4 cellular contexts compared by ENCODE assay signal in the genomic region with DNA sequence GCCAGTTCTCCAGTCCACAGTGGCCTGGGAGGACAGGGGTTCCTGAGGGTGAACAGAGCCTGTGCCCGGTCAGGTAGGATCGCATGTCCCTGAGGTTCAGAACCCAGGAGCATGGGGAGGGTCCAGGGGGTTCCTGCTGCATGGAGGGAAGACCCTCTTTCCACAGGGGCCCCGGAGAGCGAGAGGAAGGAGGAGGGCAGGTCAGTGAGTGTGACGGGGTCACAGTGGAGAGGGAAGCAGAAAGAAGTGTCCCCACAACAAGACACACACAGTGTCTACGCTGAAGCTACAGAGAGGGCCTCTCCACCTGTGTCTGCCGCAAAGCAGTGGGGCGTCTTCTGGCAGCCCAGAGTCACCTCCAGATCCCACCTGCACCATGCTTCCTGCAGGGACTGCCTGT. TPM values are rescaled to one million over a fixed set of nuclear protein-coding genes. Genes with fewer than 3 reads are reported as not detected.
"Had no signal": no experiment of that assay in that cellular context is flagged by ENCODE, and none has a peak within 500 bp of the region (broad histone marks: within the 10 kb centered on the region; RNA-seq: fewer than 3 reads in every experiment).

No MANE protein-coding gene starts in this region.

RNA-seq across cellular contexts. Expression of gene VPREB1, which starts 6.1 kb away (rescaled TPM):
- total RNA-seq: HT-29, MCF 10A, Right ventricle myocardium superior, SJSA1 had no signal
